1 cellular context compared by ENCODE assay signal in the genomic region with DNA sequence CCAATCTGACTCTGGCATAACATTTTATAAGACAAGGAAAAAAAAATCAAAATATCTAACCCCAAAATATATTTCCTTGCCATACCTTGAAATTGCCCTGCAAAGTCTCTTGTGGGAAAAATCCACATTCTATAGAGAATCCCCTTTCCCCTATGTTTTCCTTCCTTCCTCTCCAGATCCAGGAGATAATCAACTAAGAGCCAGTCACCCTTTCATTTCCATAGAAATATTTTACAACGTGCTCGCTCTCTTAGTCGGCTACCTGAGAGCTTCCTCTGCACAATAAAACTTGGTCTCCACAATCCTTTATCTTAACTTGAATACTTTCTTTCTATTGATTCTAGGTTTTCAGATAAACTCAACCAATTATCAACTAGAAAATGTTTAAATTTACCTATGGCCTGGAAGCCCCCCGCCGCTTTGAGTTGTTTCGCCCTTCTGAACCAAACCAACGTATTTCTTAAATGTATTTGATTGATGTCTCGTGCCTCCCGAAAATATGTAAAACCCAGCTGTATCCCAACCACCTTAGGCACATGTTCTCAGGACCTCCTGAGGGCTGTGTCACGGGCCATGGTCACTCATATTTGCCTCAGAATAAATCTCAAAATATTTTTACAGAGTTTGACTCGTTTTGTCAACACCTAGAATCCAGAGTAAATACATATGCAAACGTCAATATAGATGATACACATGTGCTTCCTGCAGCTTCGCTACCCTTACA.
TF ChIP-seq lines count a peak whose summit lies in the region.

No MANE protein-coding gene starts in this region.

TF ChIP-seq in H1, 55 proteins besides CTCF, POLR2A, EP300 and RAD21:
- TF ChIP-seq SAP30 (IDR thresholded peaks at IDR 0.05; ENCODE audit: insufficient read depth, insufficient replicate concordance, low read length) (peak; percentile 93), SRF (IDR thresholded peaks at IDR 0.05; ENCODE audit: low read depth, low read length) (no peak)
